8 cellular contexts compared by ENCODE assay signal in genomic region chr3:30644615-30645014, GRCh38. TPM values are rescaled to one million over a fixed set of nuclear protein-coding genes. Genes with fewer than 3 reads are reported as not detected.
DNase-seq lines count a peak whose midpoint lies in the region; ATAC-seq, FAIRE-seq and TF ChIP-seq lines count a peak whose summit lies in the region.

No MANE protein-coding gene starts in this region.

- no peak overlapping the region; the same call in 1 of the 2 replicates for H3K9ac ChIP-seq in MM.1S (ENCODE audit: low read length)
- no peak overlapping the region for H3K9ac ChIP-seq in smooth muscle cell (ENCODE audit: low read depth)

- in situ Hi-C loops in transverse colon (cut with MboI; ENCODE audit: low pct_ligation_motif_present in 1 of 4, low pct_unique_long_range_greater_than_20kb in 1 of 4, low sequenced_read_pairs in 3 of 4) = no loop called here

- H2AFZ ChIP-seq in MM.1S (ENCODE audit: low read length) (no peak overlapping the region), smooth muscle cell (ENCODE audit: low read depth) (no peak overlapping the region)

- no peak for TF ChIP-seq EP300 in transverse colon (IDR thresholded peaks at IDR 0.05; ENCODE audit: low read depth)

- peaks cover 98% of the 10 kb centered on the region for H3K4me1 Mint-ChIP-seq in activated naive CD8-positive, alpha-beta T cell (ENCODE audit: low read depth)

- peak overlapping the region; percentile 97 for H3K27ac Mint-ChIP-seq in activated naive CD8-positive, alpha-beta T cell

- H3K27me3 Mint-ChIP-seq in activated naive CD8-positive, alpha-beta T cell = no peaks in the 10 kb centered on the region

- H3K27ac ChIP-seq in MM.1S (ENCODE audit: low read length) (peak overlapping the region; percentile 90; the same call in 1 of the 2 replicates), transverse colon (peak overlapping the region; percentile 67 to 82 (median 74)), smooth muscle cell (ENCODE audit: low read depth) (no peak overlapping the region)

- no peak for TF ChIP-seq POLR2A in transverse colon (IDR thresholded peaks at IDR 0.05)

- H3K36me3 ChIP-seq in MM.1S (replicated peaks; ENCODE audit: insufficient read depth, low read length) (no peaks in the 10 kb centered on the region), transverse colon (peaks cover 0 to 18% (median 5%) of the 10 kb centered on the region in 4 donors), smooth muscle cell (ENCODE audit: low read depth) (peaks cover 6% of the 10 kb centered on the region)

- H3K4me1 ChIP-seq in MM.1S (ENCODE audit: low read length) (peaks cover 94% of the 10 kb centered on the region), transverse colon (peaks cover 28 to 89% (median 38%) of the 10 kb centered on the region in 4 donors), smooth muscle cell (ENCODE audit: low read depth) (peaks cover 6% of the 10 kb centered on the region)

- H3K4me2 ChIP-seq in MM.1S (ENCODE audit: low read depth, low read length) (peak overlapping the region; percentile 90), smooth muscle cell (no peak overlapping the region)

- H3F3A ChIP-seq in MM.1S (ENCODE audit: insufficient read depth, low read length) (peaks cover 47% of the 10 kb centered on the region), smooth muscle cell (ENCODE audit: low read depth) (peaks cover 6% of the 10 kb centered on the region)

- no peaks in the 10 kb centered on the region for H3K9me3 ChIP-seq in MM.1S (replicated peaks; ENCODE audit: insufficient read depth, low read length)
- no peaks in the 10 kb centered on the region for H3K9me3 ChIP-seq in transverse colon
- no peaks in the 10 kb centered on the region for H3K9me3 ChIP-seq in smooth muscle cell (replicated peaks; ENCODE audit: low read depth)

- DNase-seq in GM04504 (ENCODE audit: low read depth) (peak; percentile 59), MM.1S (peak; percentile 48), left lobe of liver (ENCODE audit: low spot score) (no peak), transverse colon (peak; percentile 47), smooth muscle cell (lab: John Stamatoyannopoulos, UW; ENCODE audit: unreplicated experiment) (no peak), frontal cortex (ENCODE audit: low spot score in 2 of 2) (no peak)

- 23 to 29% methylated on average over 2 of the region's 2 CpGs for WGBS in transverse colon (ENCODE audit: low coverage in 1 of 2), 2 donors
- WGBS in smooth muscle cell (ENCODE audit: low lambda C conversion rate) = 66% methylated on average over 2 of the region's 2 CpGs

- peaks cover 40% of the 10 kb centered on the region for H3K36me3 Mint-ChIP-seq in activated naive CD8-positive, alpha-beta T cell

- FAIRE-seq in frontal cortex (lab: Jason Lieb, UNC) = no peak

- no peaks in the 10 kb centered on the region for H3K9me3 Mint-ChIP-seq in activated naive CD8-positive, alpha-beta T cell (ENCODE audit: low read depth)

- no peaks in the 10 kb centered on the region for H4K20me1 ChIP-seq in MM.1S (ENCODE audit: insufficient read depth, low read length)
- peaks cover 10% of the 10 kb centered on the region for H4K20me1 ChIP-seq in smooth muscle cell (ENCODE audit: low read depth)

- TF ChIP-seq CTCF in MM.1S (IDR thresholded peaks at IDR 0.05; ENCODE audit: low read length) (no peak), transverse colon (IDR thresholded peaks at IDR 0.05) (no peak), smooth muscle cell (IDR thresholded peaks at IDR 0.05; ENCODE audit: borderline replicate concordance, insufficient read depth, poor library complexity, severe bottlenecking) (no peak)

- no peaks in the 10 kb centered on the region for H3K9me2 ChIP-seq in MM.1S (replicated peaks; ENCODE audit: insufficient read depth, low read length)

- intact Hi-C loops in transverse colon (cut with DNase I; ENCODE audit: low total_unique reads) = no loop called here

- ATAC-seq in GM21723 (IDR thresholded peaks at IDR 0.05; ENCODE audit: unreplicated experiment) (peak; percentile 63), left lobe of liver (peak; percentile 36)

- H3K27me3 ChIP-seq in MM.1S (replicated peaks; ENCODE audit: insufficient read depth, low read length) = no peaks in the 10 kb centered on the region
- H3K27me3 ChIP-seq in transverse colon = no peaks in the 10 kb centered on the region
- H3K27me3 ChIP-seq in smooth muscle cell (ENCODE audit: low read depth) = no peaks in the 10 kb centered on the region

- H3K4me3 ChIP-seq in MM.1S (ENCODE audit: low read length) (no peak overlapping the region; the same call in 1 of the 2 replicates), transverse colon (no peak overlapping the region), smooth muscle cell (no peak overlapping the region)

- H3K79me2 ChIP-seq in MM.1S (ENCODE audit: low read length) (peaks cover 53% of the 10 kb centered on the region), smooth muscle cell (ENCODE audit: low read depth) (peaks cover 44% of the 10 kb centered on the region)

- peak overlapping the region; percentile 78 for H3K4me3 Mint-ChIP-seq in activated naive CD8-positive, alpha-beta T cell

RNA-seq across cellular contexts. Expression of gene TGFBR2, which starts 38.2 kb away (rescaled TPM):
- total RNA-seq in left lobe of liver = 26.9 TPM
- total RNA-seq in transverse colon = 100 to 1,000 TPM in 2 of 4 donors, 10 to 100 TPM in 2; 63.2 to 179 (median 98.5) TPM
- total RNA-seq in smooth muscle cell = 53.7 and 60.9 TPM in 2 replicates
- 37.5 and 39.6 TPM in 2 replicates for polyA plus RNA-seq in smooth muscle cell
- total RNA-seq in frontal cortex = 4.5 TPM

Comparison
In these comparisons a context has a peak if more than half of its experiments do, and no peak if none do; other contexts are left out.
1. DNase-seq: peak in GM04504 (single experiment), MM.1S (single experiment) and transverse colon (single experiment); none in left lobe of liver (single experiment), smooth muscle cell (single experiment) and frontal cortex (0 of 2).